In the genomic region with DNA sequence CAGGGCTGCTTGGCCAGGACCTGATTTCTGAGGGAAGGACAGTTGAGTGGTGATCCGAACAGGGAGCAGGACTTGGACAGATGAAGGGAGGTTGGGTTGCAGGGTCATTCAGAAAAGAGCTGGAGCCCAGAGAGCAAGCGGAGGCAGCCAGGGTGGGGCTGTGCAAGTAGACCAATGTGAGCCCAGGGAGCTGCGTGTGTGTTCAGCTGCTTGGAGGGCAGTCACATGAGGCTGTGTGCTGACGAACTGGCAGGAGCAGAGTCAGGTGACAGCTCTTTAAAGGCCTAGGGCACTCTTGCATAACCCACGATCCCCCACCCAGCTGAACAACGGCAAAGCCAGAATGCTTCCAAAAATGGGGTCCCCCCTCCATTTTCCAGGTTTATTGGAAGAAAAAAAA, we compare ENCODE assay signal across 9 cellular contexts. TPM values are rescaled to one million over a fixed set of nuclear protein-coding genes. Genes with fewer than 3 reads are reported as not detected.
A peak's percentile ranks its signal among the peaks of the same experiment; 100 is the strongest.
DNase-seq lines count a peak whose midpoint lies in the region; ATAC-seq, FAIRE-seq and TF ChIP-seq lines count a peak whose summit lies in the region.
"Had no signal": no experiment of that assay in that cellular context is flagged by ENCODE, and none has a peak within 500 bp of the region (broad histone marks: within the 10 kb centered on the region; RNA-seq: fewer than 3 reads in every experiment).

No MANE protein-coding gene starts in this region.

- H2AK5ac ChIP-seq in trophoblast cell (ENCODE audit: low read length) = no peak overlapping the region

- no peak overlapping the region for H2AFZ ChIP-seq in trophoblast cell (ENCODE audit: insufficient read depth, low read length, poor library complexity)

- no peak for TF ChIP-seq CTCF in fibroblast of the aortic adventitia (IDR thresholded peaks at IDR 0.05; ENCODE audit: insufficient read depth, low read length)

- no peak overlapping the region for H4K8ac ChIP-seq in trophoblast cell (ENCODE audit: low read depth, low read length)

- DNase-seq in COLO829 (ENCODE audit: low spot score) (peak; percentile 65), NCI-H526 (lab: John Stamatoyannopoulos, UW) (peak; percentile 6 to 46), fibroblast of the aortic adventitia (ENCODE audit: low read depth) (peak; percentile 90), trophoblast cell (peak in 1 of 2 donors; percentile 29), GM19239 (ENCODE audit: insufficient read length, low spot score) (no peak), SKM-1 (lab: John Stamatoyannopoulos, UW; ENCODE audit: unreplicated experiment) (no peak)
- no peak for DNase-seq in activated CD4-positive, alpha-beta T cell treated with anti-CD3 and anti-CD28 coated beads for 1 hour
- DNase-seq: EL had no signal

- H3K14ac ChIP-seq in trophoblast cell (ENCODE audit: low read length) = no peak overlapping the region

- no peaks in the 10 kb centered on the region for H3K79me2 ChIP-seq in trophoblast cell (ENCODE audit: control insufficient read depth, insufficient read depth, low read length, poor library complexity)

- WGBS in trophoblast cell (ENCODE audit: extremely low coverage, insufficient coverage, insufficient read length) = no CpG with 5 or more reads among the region's 6 CpGs

- peak overlapping the region; percentile 62 for H2BK120ac ChIP-seq in trophoblast cell (ENCODE audit: insufficient read depth, low read length, poor library complexity)

- no peak overlapping the region for H3K23ac ChIP-seq in trophoblast cell (ENCODE audit: low read length)

- no peak overlapping the region for H3K27ac ChIP-seq in trophoblast cell (ENCODE audit: low read depth, low read length)

- no peak for FAIRE-seq in GM19239 (lab: Jason Lieb, UNC)

- H3K18ac ChIP-seq in trophoblast cell (ENCODE audit: low read length) = no peak overlapping the region

- no peak overlapping the region for H2BK12ac ChIP-seq in trophoblast cell (ENCODE audit: low read length)

- no peak overlapping the region for H4K12ac ChIP-seq in trophoblast cell (ENCODE audit: low read depth, low read length)

- no peak for ATAC-seq in GM19463 (IDR thresholded peaks at IDR 0.05; ENCODE audit: unreplicated experiment)

- H3K4me3 ChIP-seq in fibroblast of the aortic adventitia (ENCODE audit: low read depth, low read length) = no peak overlapping the region
- H3K4me3 ChIP-seq in trophoblast cell (ENCODE audit: low read depth, low read length) = no peak overlapping the region

- H3K4me2 ChIP-seq in trophoblast cell (ENCODE audit: low read length) = no peak overlapping the region

- peak overlapping the region; percentile 7 for H4K91ac ChIP-seq in trophoblast cell (ENCODE audit: low read depth, low read length)

- no peak overlapping the region for H3K9ac ChIP-seq in trophoblast cell (ENCODE audit: low read length)

- no peak overlapping the region for H2BK5ac ChIP-seq in trophoblast cell (ENCODE audit: low read depth, low read length, poor library complexity)

- H3K79me1 ChIP-seq in trophoblast cell (ENCODE audit: low read length) = peaks cover 2% of the 10 kb centered on the region

- H3K4me1 ChIP-seq in trophoblast cell (ENCODE audit: control insufficient read depth in 1 of 2, insufficient read depth in 2 of 2, low read length in 2 of 2) = peaks cover 20 to 24% of the 10 kb centered on the region in 2 experiments

- H3K4ac ChIP-seq in trophoblast cell (ENCODE audit: low read depth, low read length) = no peak overlapping the region

- peaks cover 2% of the 10 kb centered on the region for H3K9me3 ChIP-seq in trophoblast cell (ENCODE audit: insufficient read depth, low read depth, low read length)

- no peaks in the 10 kb centered on the region for H3K36me3 ChIP-seq in trophoblast cell (ENCODE audit: control insufficient read depth in 1 of 2, insufficient read depth in 2 of 2, low read length in 2 of 2)

- peaks cover 15% of the 10 kb centered on the region for H3K27me3 ChIP-seq in trophoblast cell (ENCODE audit: insufficient read depth, low read length)

RNA-seq across cellular contexts. Expression of a gene that starts 4.6 kb away (rescaled TPM):
- 5.2 and 6.1 TPM in 2 replicates for total RNA-seq in fibroblast of the aortic adventitia (ENCODE audit: low replicate concordance)
- polyA plus RNA-seq in trophoblast cell (2013) = 3.8 and 4.1 TPM in 2 replicates

Comparison
In these comparisons a context has a peak if more than half of its experiments do, and no peak if none do; other contexts are left out.
1. DNase-seq: peak in COLO829 (single experiment), NCI-H526 (2 of 2) and fibroblast of the aortic adventitia (single experiment); none in activated CD4-positive, alpha-beta T cell treated with anti-CD3 and anti-CD28 coated beads for 1 hour (single experiment), GM19239 (single experiment) and SKM-1 (single experiment).